ENCODE assay signal across 8 cellular contexts in genomic region chr2:222982010-222982908, GRCh38.
DNase-seq lines count a peak whose midpoint lies in the region; ATAC-seq, FAIRE-seq and TF ChIP-seq lines count a peak whose summit lies in the region.

No MANE protein-coding gene starts in this region.

- TF ChIP-seq POLR2A in GM18505 (IDR thresholded peaks at IDR 0.05; ENCODE audit: borderline replicate concordance, extremely low read depth, insufficient read depth, insufficient read length), result no peak

- H3K4me1 ChIP-seq in pancreas, result peaks cover 0 to 5% (median 0%) of the 10 kb centered on the region in 3 donors

- ATAC-seq in pancreas (peak; percentile 99 to 100 (median 100)), GM18505 (IDR thresholded peaks at IDR 0.05; ENCODE audit: unreplicated experiment) (no peak)

- peak overlapping the region in 1 of 4 donors; percentile 55 for H3K27ac ChIP-seq in pancreas

- TF ChIP-seq CTCF in GM12865 (IDR thresholded peaks at IDR 0.05; ENCODE audit: insufficient read depth, low read depth, low read length, missing control alignments), result peak; percentile 20
- peak; percentile 83 for TF ChIP-seq CTCF in foreskin fibroblast (IDR thresholded peaks at IDR 0.05; ENCODE audit: low read depth, low read length)
- peak in 2 of 4 donors; percentile 14 to 33 for TF ChIP-seq CTCF in pancreas (IDR thresholded peaks at IDR 0.05)

- H3K4me3 ChIP-seq in GM12865 (ENCODE audit: low read depth, low read length) (no peak overlapping the region), foreskin fibroblast (ENCODE audit: low read depth in 1 of 2, low read length in 2 of 2) (no peak overlapping the region), pancreas (no peak overlapping the region)

- no peaks in the 10 kb centered on the region for H3K27me3 ChIP-seq in pancreas

- WGBS in pancreas, 2 donors, result 71 to 72% methylated on average over 8 of the region's 8 CpGs

- H3K9me3 ChIP-seq in pancreas, result no peaks in the 10 kb centered on the region

- no peaks in the 10 kb centered on the region for H3K36me3 ChIP-seq in pancreas

- FAIRE-seq in pancreas (lab: Jason Lieb, UNC), result no peak

- intact Hi-C loops in pancreas (cut with DNase I), result no loop called here

- in situ Hi-C loops in ACHN (cut with HindIII; ENCODE audit: low pct_ligation_motif_present, low pct_unique_long_range_greater_than_20kb, low sequenced_read_pairs) (no loop called here), KBM-7 (cut with MboI; ENCODE audit: low pct_unique_long_range_greater_than_20kb, low sequenced_read_pairs) (no loop called here)

- DNase-seq in ACHN, result peak; percentile 80
- DNase-seq in GM12865 (ENCODE audit: low read depth), result peak; percentile 61
- DNase-seq in KBM-7, result peak; percentile 50
- peak; percentile 78 to 89 for DNase-seq in SHP77 (lab: John Stamatoyannopoulos, UW)
- peak; percentile 78 to 93 for DNase-seq in foreskin fibroblast
- DNase-seq in pancreas, result peak in 4 of 6 donors; percentile 44 to 79 (median 58)
- no peak for DNase-seq in stimulated activated CD4-positive, alpha-beta T cell treated with anti-CD3 and anti-CD28 coated beads, Interleukin-15, amount 100 ng/mL, for 24 hours
